ENCODE assay signal across 13 cellular contexts in genomic region chr16:87986361-87986849, GRCh38. TPM values are rescaled to one million over a fixed set of nuclear protein-coding genes. Genes with fewer than 3 reads are reported as not detected.
DNase-seq lines count a peak whose midpoint lies in the region; TF ChIP-seq lines count a peak whose summit lies in the region.
"Not testable (repeated sequence)": the region's sequence is repeated elsewhere in the genome, so short reads cannot be mapped to it uniquely, and the experiment has no call there.
"Had no signal": no experiment of that assay in that cellular context is flagged by ENCODE, and none has a peak within 500 bp of the region (broad histone marks: within the 10 kb centered on the region; RNA-seq: fewer than 3 reads in every experiment).

No MANE protein-coding gene starts in this region.

- H3K4me3 Mint-ChIP-seq in activated T-cell treated with anti-CD3 and anti-CD28 coated beads, Interleukin-2, amount 50 U/mL, for 24 hours, result peak overlapping the region; percentile 41
- H3K4me3 Mint-ChIP-seq in progenitor cell of endocrine pancreas (ENCODE audit: low read depth), result not testable (repeated sequence)

- not testable (repeated sequence) for H3K36me3 ChIP-seq in SJSA1
- peaks cover 16% of the 10 kb centered on the region for H3K36me3 ChIP-seq in brain microvascular endothelial cell (replicated peaks)

- not testable (repeated sequence) for H3K9me3 Mint-ChIP-seq in activated T-cell treated with anti-CD3 and anti-CD28 coated beads, Interleukin-2, amount 50 U/mL, for 24 hours; progenitor cell of endocrine pancreas (ENCODE audit: low read depth)

- H3K27me3 ChIP-seq in SJSA1 (replicated peaks); brain microvascular endothelial cell (replicated peaks): not testable (repeated sequence)

- H3K27me3 Mint-ChIP-seq in activated T-cell treated with anti-CD3 and anti-CD28 coated beads, Interleukin-2, amount 50 U/mL, for 24 hours; progenitor cell of endocrine pancreas: not testable (repeated sequence)

- not testable (repeated sequence) for H3K4me3 ChIP-seq in SJSA1; brain microvascular endothelial cell (ENCODE audit: low read depth, low read length)

- H3K9me3 ChIP-seq in SJSA1 (replicated peaks), result not testable (repeated sequence)

- H3K4me1 Mint-ChIP-seq in activated T-cell treated with anti-CD3 and anti-CD28 coated beads, Interleukin-2, amount 50 U/mL, for 24 hours (ENCODE audit: low read depth), result peaks cover 52% of the 10 kb centered on the region
- H3K4me1 Mint-ChIP-seq in progenitor cell of endocrine pancreas (ENCODE audit: low read depth), result not testable (repeated sequence)

- in situ Hi-C loops in brain microvascular endothelial cell (cut with HindIII; ENCODE audit: low pct_ligation_motif_present, low sequenced_read_pairs), result not testable (repeated sequence)

- H3K27ac ChIP-seq in SJSA1, result not testable (repeated sequence)
- peak overlapping the region; percentile 61 for H3K27ac ChIP-seq in brain microvascular endothelial cell

- TF ChIP-seq CTCF in brain microvascular endothelial cell (IDR thresholded peaks at IDR 0.05; ENCODE audit: low read depth, low read length, missing control alignments), result peak; percentile 36
- TF ChIP-seq CTCF in progenitor cell of endocrine pancreas (IDR thresholded peaks at IDR 0.05; ENCODE audit: unreplicated experiment), result not testable (repeated sequence)

- peaks cover 81% of the 10 kb centered on the region for H3K36me3 Mint-ChIP-seq in activated T-cell treated with anti-CD3 and anti-CD28 coated beads, Interleukin-2, amount 50 U/mL, for 24 hours (ENCODE audit: low read depth)
- peaks cover 40% of the 10 kb centered on the region for H3K36me3 Mint-ChIP-seq in progenitor cell of endocrine pancreas (ENCODE audit: insufficient read depth)

- peak; percentile 68 for DNase-seq in CD1c-positive myeloid dendritic cell (ENCODE audit: extremely low spot score)
- DNase-seq in HT1080 (ENCODE audit: low read depth), result peak; percentile 65
- peak; percentile 60 to 66 for DNase-seq in SJSA1 (ENCODE audit: low read depth in 1 of 2, low spot score in 2 of 2)
- DNase-seq in activated T-cell treated with anti-CD3 and anti-CD28 coated beads, Interleukin-2, amount 50 U/mL, for 24 hours, result peak; percentile 62
- DNase-seq in brain microvascular endothelial cell, result peak; percentile 81
- peak; percentile 77 for DNase-seq in glomerular visceral epithelial cell (ENCODE audit: extremely low spot score)
- not testable (repeated sequence) for DNase-seq in progenitor cell of endocrine pancreas (ENCODE audit: low spot score, unreplicated experiment)
- DNase-seq in stimulated activated CD8-positive, alpha-beta memory T cell treated with anti-CD3 and anti-CD28 coated beads, Interleukin-7, amount 100 ng/mL, for 4 hours (ENCODE audit: low read depth in 2 of 2), result peak; percentile 22 to 42

- H3K4me1 ChIP-seq in SJSA1 (replicated peaks), result not testable (repeated sequence)

- H3K27ac Mint-ChIP-seq in activated T-cell treated with anti-CD3 and anti-CD28 coated beads, Interleukin-2, amount 50 U/mL, for 24 hours, result peak overlapping the region; percentile 96
- peak overlapping the region; percentile 58 for H3K27ac Mint-ChIP-seq in progenitor cell of endocrine pancreas

RNA-seq across cellular contexts. Expression of gene BANP, which starts 35.2 kb away (rescaled TPM):
- 21.5 and 24.9 TPM in 2 replicates for total RNA-seq in HT1080 (2014; rRNA removed; shearing (Covaris generic))
- 13.5 and 16.0 TPM in 2 replicates for polyA plus RNA-seq in HT1080 (2015; cell fraction: cytosol; rRNA removed)
- polyA plus RNA-seq in HT1080 (2015; cell fraction: nucleus; rRNA removed), result 26.8 and 28.9 TPM in 2 replicates
- total RNA-seq in SJSA1 (2014; rRNA removed; shearing (Covaris generic)), result 12.8 and 21.7 TPM in 2 replicates
- total RNA-seq in progenitor cell of endocrine pancreas, result 41.5 and 53.9 TPM in 2 replicates

RNA-seq across cellular contexts. Expression of gene CA5A, which starts 50.1 kb away (rescaled TPM):
- total RNA-seq in HT1080 (2014; rRNA removed; shearing (Covaris generic)), result not detected in 2 replicates
- not detected in 2 replicates for polyA plus RNA-seq in HT1080 (2015; cell fraction: cytosol; rRNA removed)
- polyA plus RNA-seq in HT1080 (2015; cell fraction: nucleus; rRNA removed), result not detected in 2 replicates
- total RNA-seq in SJSA1 (2014; rRNA removed; shearing (Covaris generic)), result not detected in 2 replicates
- 0.36 TPM in 1 of 2 replicates, not detected in the other for total RNA-seq in progenitor cell of endocrine pancreas
- total RNA-seq: colonic mucosa; lower leg skin; osteocyte; T-helper 1 cell treated with Interleukin-12 subunit alpha and Interleukin-12 subunit beta and Interleukin-4 antibody, amounts not matched to agents 30 ng/mL and 1 ng/mL, for 36 hours; vagina had no signal
